In genomic region chr2:170817999-170818293, GRCh38 we compare ENCODE assay signal across 1 cellular context.
TF ChIP-seq lines count a peak whose summit lies in the region.

No MANE protein-coding gene starts in this region.

TF ChIP-seq in GM23338, 12 proteins besides CTCF, POLR2A, EP300 and RAD21 (continued from another document):
- TF ChIP-seq, protein P1, sequence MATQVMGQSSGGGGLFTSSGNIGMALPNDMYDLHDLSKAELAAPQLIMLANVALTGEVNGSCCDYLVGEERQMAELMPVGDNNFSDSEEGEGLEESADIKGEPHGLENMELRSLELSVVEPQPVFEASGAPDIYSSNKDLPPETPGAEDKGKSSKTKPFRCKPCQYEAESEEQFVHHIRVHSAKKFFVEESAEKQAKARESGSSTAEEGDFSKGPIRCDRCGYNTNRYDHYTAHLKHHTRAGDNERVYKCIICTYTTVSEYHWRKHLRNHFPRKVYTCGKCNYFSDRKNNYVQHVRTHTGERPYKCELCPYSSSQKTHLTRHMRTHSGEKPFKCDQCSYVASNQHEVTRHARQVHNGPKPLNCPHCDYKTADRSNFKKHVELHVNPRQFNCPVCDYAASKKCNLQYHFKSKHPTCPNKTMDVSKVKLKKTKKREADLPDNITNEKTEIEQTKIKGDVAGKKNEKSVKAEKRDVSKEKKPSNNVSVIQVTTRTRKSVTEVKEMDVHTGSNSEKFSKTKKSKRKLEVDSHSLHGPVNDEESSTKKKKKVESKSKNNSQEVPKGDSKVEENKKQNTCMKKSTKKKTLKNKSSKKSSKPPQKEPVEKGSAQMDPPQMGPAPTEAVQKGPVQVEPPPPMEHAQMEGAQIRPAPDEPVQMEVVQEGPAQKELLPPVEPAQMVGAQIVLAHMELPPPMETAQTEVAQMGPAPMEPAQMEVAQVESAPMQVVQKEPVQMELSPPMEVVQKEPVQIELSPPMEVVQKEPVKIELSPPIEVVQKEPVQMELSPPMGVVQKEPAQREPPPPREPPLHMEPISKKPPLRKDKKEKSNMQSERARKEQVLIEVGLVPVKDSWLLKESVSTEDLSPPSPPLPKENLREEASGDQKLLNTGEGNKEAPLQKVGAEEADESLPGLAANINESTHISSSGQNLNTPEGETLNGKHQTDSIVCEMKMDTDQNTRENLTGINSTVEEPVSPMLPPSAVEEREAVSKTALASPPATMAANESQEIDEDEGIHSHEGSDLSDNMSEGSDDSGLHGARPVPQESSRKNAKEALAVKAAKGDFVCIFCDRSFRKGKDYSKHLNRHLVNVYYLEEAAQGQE (IDR thresholded peaks at IDR 0.05; ENCODE audit: unreplicated experiment), result no peak
- TF ChIP-seq JUNB (IDR thresholded peaks at IDR 0.05; ENCODE audit: unreplicated experiment) (no peak), STAT1 (IDR thresholded peaks at IDR 0.05; ENCODE audit: unreplicated experiment) (no peak), EZH2 (IDR thresholded peaks at IDR 0.05; ENCODE audit: low read depth, unreplicated experiment) (no peak), NANOG (IDR thresholded peaks at IDR 0.05; ENCODE audit: borderline replicate concordance) (no peak)
